Comparison of ENCODE assay signal across 11 cellular contexts in genomic region chr17:67487506-67487905, GRCh38.
DNase-seq lines count a peak whose midpoint lies in the region; ATAC-seq and TF ChIP-seq lines count a peak whose summit lies in the region.
"Had no signal": no experiment of that assay in that cellular context is flagged by ENCODE, and none has a peak within 500 bp of the region (broad histone marks: within the 10 kb centered on the region; RNA-seq: fewer than 3 reads in every experiment).

No MANE protein-coding gene starts in this region.

- no peak overlapping the region for H3K4me3 Mint-ChIP-seq in activated CD8-positive, alpha-beta T cell treated with anti-CD3 and anti-CD28 coated beads, Interleukin-2, amount 10 ng/mL, durations not matched to agents 7 days and 5 days
- H3K4me3 Mint-ChIP-seq: mesothelial cell of epicardium had no signal

- H3K36me3 ChIP-seq in skeletal muscle satellite cell (ENCODE audit: insufficient read depth, low read length) = no peaks in the 10 kb centered on the region
- no peaks in the 10 kb centered on the region for H3K36me3 ChIP-seq in ovary

- H3K36me3 Mint-ChIP-seq in activated CD8-positive, alpha-beta T cell treated with anti-CD3 and anti-CD28 coated beads, Interleukin-2, amount 10 ng/mL, durations not matched to agents 7 days and 5 days (ENCODE audit: low read depth) = peaks cover 27% of the 10 kb centered on the region
- H3K36me3 Mint-ChIP-seq: mesothelial cell of epicardium had no signal

- H3K27me3 Mint-ChIP-seq in activated CD8-positive, alpha-beta T cell treated with anti-CD3 and anti-CD28 coated beads, Interleukin-2, amount 10 ng/mL, durations not matched to agents 7 days and 5 days (ENCODE audit: low read depth) = no peaks in the 10 kb centered on the region

- intact Hi-C loops in ovary (cut with DNase I) = no loop called here

- H3K9me3 ChIP-seq in skeletal muscle satellite cell (replicated peaks; ENCODE audit: low read length) = no peaks in the 10 kb centered on the region
- H3K9me3 ChIP-seq in ovary = no peaks in the 10 kb centered on the region

- H3K9me3 Mint-ChIP-seq in activated CD8-positive, alpha-beta T cell treated with anti-CD3 and anti-CD28 coated beads, Interleukin-2, amount 10 ng/mL, durations not matched to agents 7 days and 5 days (ENCODE audit: insufficient read depth) = no peaks in the 10 kb centered on the region

- H3K27me3 ChIP-seq in skeletal muscle satellite cell (ENCODE audit: control insufficient read depth, insufficient read depth, low read length) = no peaks in the 10 kb centered on the region
- no peaks in the 10 kb centered on the region for H3K27me3 ChIP-seq in ovary

- 81 to 85% (median 82%) methylated on average over 7 of the region's 7 CpGs for WGBS in ovary, 3 donors

- peaks cover 67% of the 10 kb centered on the region for H3K4me1 Mint-ChIP-seq in activated CD8-positive, alpha-beta T cell treated with anti-CD3 and anti-CD28 coated beads, Interleukin-2, amount 10 ng/mL, durations not matched to agents 7 days and 5 days (ENCODE audit: low read depth)

- H3K4me1 ChIP-seq in skeletal muscle satellite cell (ENCODE audit: control insufficient read depth, insufficient read depth, low read length) = peaks cover 53% of the 10 kb centered on the region
- H3K4me1 ChIP-seq in ovary (ENCODE audit: insufficient read depth) = peaks cover 7% of the 10 kb centered on the region

- DNase-seq in EH (ENCODE audit: low read depth) (peak; percentile 23), fibroblast of the aortic adventitia (ENCODE audit: low read depth) (peak; percentile 66), NCI-H146 (lab: John Stamatoyannopoulos, UW) (no peak), ovary (no peak), GDM1 (lab: John Stamatoyannopoulos, UW) (no peak)
- DNase-seq in activated CD8-positive, alpha-beta T cell treated with anti-CD3 and anti-CD28 coated beads, Interleukin-2, amount 10 ng/mL, durations not matched to agents 7 days and 5 days = no peak
- DNase-seq: hippocampal formation, NCI-H345, T1000 had no signal

- peak overlapping the region; percentile 68 for H3K9ac ChIP-seq in skeletal muscle satellite cell (ENCODE audit: low read depth, low read length)

- no peak overlapping the region for H3K4me3 ChIP-seq in fibroblast of the aortic adventitia (ENCODE audit: low read depth, low read length)
- H3K4me3 ChIP-seq in skeletal muscle satellite cell (ENCODE audit: low read length) = no peak overlapping the region
- H3K4me3 ChIP-seq in ovary = no peak overlapping the region

- TF ChIP-seq CTCF in fibroblast of the aortic adventitia (IDR thresholded peaks at IDR 0.05; ENCODE audit: insufficient read depth, low read length) = no peak
- TF ChIP-seq CTCF in ovary (IDR thresholded peaks at IDR 0.05) = no peak

- no peak for TF ChIP-seq POLR2A in ovary (IDR thresholded peaks at IDR 0.05)

- peak overlapping the region; percentile 60 for H3K4me2 ChIP-seq in skeletal muscle satellite cell (ENCODE audit: low read length)

- TF ChIP-seq EP300 in ovary (IDR thresholded peaks at IDR 0.05) = no peak

- H3K27ac Mint-ChIP-seq in activated CD8-positive, alpha-beta T cell treated with anti-CD3 and anti-CD28 coated beads, Interleukin-2, amount 10 ng/mL, durations not matched to agents 7 days and 5 days = peak overlapping the region; percentile 78
- H3K27ac Mint-ChIP-seq: mesothelial cell of epicardium had no signal

- CTCF ChIA-PET in activated CD8-positive, alpha-beta T cell treated with anti-CD3 and anti-CD28 coated beads, Interleukin-2, amount 10 ng/mL, durations not matched to agents 7 days and 5 days (lab: Charles Lee) = interaction anchor here (0.7 to 2.5 kb wide), 6 partner anchors 12 to 113 kb away, joined by 3 to 17 read pairs (median 6); no protein-coding TSS in a partner anchor

- no peak for ATAC-seq in activated CD8-positive, alpha-beta T cell treated with anti-CD3 and anti-CD28 coated beads, Interleukin-2, amount 10 ng/mL, durations not matched to agents 7 days and 5 days

- H3K27ac ChIP-seq in ovary = no peak overlapping the region

- POLR2A ChIA-PET in activated CD8-positive, alpha-beta T cell treated with anti-CD3 and anti-CD28 coated beads, Interleukin-2, amount 10 ng/mL, durations not matched to agents 7 days and 5 days (lab: Charles Lee) = interaction anchor here (0.7 to 0.8 kb wide), 3 partner anchors 10 to 51 kb away, joined by 3 to 4 read pairs (median 3); no protein-coding TSS in a partner anchor

Comparison
In these comparisons a context has a peak if more than half of its experiments do, and no peak if none do; other contexts are left out.
1. DNase-seq: peak in EH (single experiment) and fibroblast of the aortic adventitia (single experiment); none in activated CD8-positive, alpha-beta T cell treated with anti-CD3 and anti-CD28 coated beads, Interleukin-2, amount 10 ng/mL, durations not matched to agents 7 days and 5 days (single experiment), NCI-H146 (single experiment), ovary (0 of 5) and GDM1 (single experiment).